In genomic region chr5:139985733-139986132, GRCh38 we compare ENCODE assay signal across 9 cellular contexts. TPM values are rescaled to one million over a fixed set of nuclear protein-coding genes. Genes with fewer than 3 reads are reported as not detected.
A peak's percentile ranks its signal among the peaks of the same experiment; 100 is the strongest.
DNase-seq lines count a peak whose midpoint lies in the region; ATAC-seq, FAIRE-seq and TF ChIP-seq lines count a peak whose summit lies in the region.
"Had no signal": no experiment of that assay in that cellular context is flagged by ENCODE, and none has a peak within 500 bp of the region (broad histone marks: within the 10 kb centered on the region; RNA-seq: fewer than 3 reads in every experiment).

No MANE protein-coding gene starts in this region.

- intact Hi-C loops in left ventricle myocardium inferior (cut with micrococcal nuclease) = no loop called here

- TF ChIP-seq EP300 in A549 (IDR thresholded peaks at IDR 0.05) = no peak

- H3K27ac Mint-ChIP-seq in HFFc6 = peak overlapping the region; percentile 92
- H3K27ac Mint-ChIP-seq in activated naive CD8-positive, alpha-beta T cell treated with anti-CD3 and anti-CD28 coated beads, Interleukin-2, amount 50 U/mL, for 24 hours = no peak overlapping the region

- H3K4me1 ChIP-seq in A549 = no peaks in the 10 kb centered on the region
- H3K4me1 ChIP-seq in left ventricle myocardium inferior = peaks cover 40% of the 10 kb centered on the region

- peak; percentile 71 to 78 for ATAC-seq in A549
- ATAC-seq in HG02840 (IDR thresholded peaks at IDR 0.05; ENCODE audit: low FRiP score, unreplicated experiment) = no peak
- ATAC-seq in activated naive CD8-positive, alpha-beta T cell treated with anti-CD3 and anti-CD28 coated beads, Interleukin-2, amount 50 U/mL, for 24 hours = no peak
- ATAC-seq in HG03457 (IDR thresholded peaks at IDR 0.05; ENCODE audit: unreplicated experiment) = no peak

- peak; percentile 18 to 31 for DNase-seq in A549 (ENCODE audit: low read depth in 1 of 2, low spot score in 1 of 2)
- peak; percentile 93 for DNase-seq in HFFc6
- DNase-seq in SW480 (ENCODE audit: low spot score) = peak; percentile 94
- DNase-seq in left ventricle myocardium inferior = peak; percentile 22
- DNase-seq in activated naive CD8-positive, alpha-beta T cell treated with anti-CD3 and anti-CD28 coated beads, Interleukin-2, amount 50 U/mL, for 24 hours = no peak
- no peak for DNase-seq in COR-L47 (lab: John Stamatoyannopoulos, UW)
- DNase-seq: stimulated activated CD4-positive, alpha-beta T cell treated with anti-CD3 and anti-CD28 coated beads, Interleukin-2, amount 100 ng/mL, for 24 hours had no signal

- no peaks in the 10 kb centered on the region for H3K36me3 Mint-ChIP-seq in HFFc6 (ENCODE audit: low read depth)
- no peaks in the 10 kb centered on the region for H3K36me3 Mint-ChIP-seq in activated naive CD8-positive, alpha-beta T cell treated with anti-CD3 and anti-CD28 coated beads, Interleukin-2, amount 50 U/mL, for 24 hours (ENCODE audit: low read depth)

- CTCF ChIA-PET in A549 (lab: Yijun Ruan, JAX) = interaction anchor here (0.8 to 2.3 kb wide), 4 partner anchors 17 to 309 kb away, joined by 3 to 20 read pairs (median 4); no protein-coding TSS in a partner anchor

- no peaks in the 10 kb centered on the region for H3K9me3 ChIP-seq in A549
- no peaks in the 10 kb centered on the region for H3K9me3 ChIP-seq in left ventricle myocardium inferior (replicated peaks)

- no peak for TF ChIP-seq CTCF in A549 (IDR thresholded peaks at IDR 0.05)
- no peak for TF ChIP-seq CTCF in HFFc6 (IDR thresholded peaks at IDR 0.05)
- no peak for TF ChIP-seq CTCF in left ventricle myocardium inferior (IDR thresholded peaks at IDR 0.05; ENCODE audit: borderline replicate concordance)

- H3K4me3 ChIP-seq in A549 (no peak overlapping the region), left ventricle myocardium inferior (peak overlapping the region; percentile 24)

- H3K27me3 Mint-ChIP-seq in HFFc6 (ENCODE audit: insufficient read depth) = peaks cover 16% of the 10 kb centered on the region
- H3K27me3 Mint-ChIP-seq in activated naive CD8-positive, alpha-beta T cell treated with anti-CD3 and anti-CD28 coated beads, Interleukin-2, amount 50 U/mL, for 24 hours = peaks cover 10% of the 10 kb centered on the region

- no peak for TF ChIP-seq POLR2A in A549 (IDR thresholded peaks at IDR 0.05; ENCODE audit: low read length)

- H3K27ac ChIP-seq in A549 = no peak overlapping the region
- peak overlapping the region; percentile 81 for H3K27ac ChIP-seq in left ventricle myocardium inferior (replicated peaks)

- peaks cover 38% of the 10 kb centered on the region for H3K4me1 Mint-ChIP-seq in HFFc6 (ENCODE audit: low read depth)
- H3K4me1 Mint-ChIP-seq in activated naive CD8-positive, alpha-beta T cell treated with anti-CD3 and anti-CD28 coated beads, Interleukin-2, amount 50 U/mL, for 24 hours = no peaks in the 10 kb centered on the region

- no peak for FAIRE-seq in A549 (lab: Jason Lieb, UNC)

- POLR2A ChIA-PET in A549 (lab: Yijun Ruan, JAX) = no interaction called here

- H3K36me3 ChIP-seq in left ventricle myocardium inferior = no peaks in the 10 kb centered on the region

- TF ChIP-seq RAD21 in A549 (conservative IDR thresholded peaks at IDR 0.05 in 1 of 2, IDR thresholded peaks at IDR 0.05 in 1 of 2) = no peak

- peak overlapping the region; percentile 70 for H3K4me3 Mint-ChIP-seq in HFFc6
- H3K4me3 Mint-ChIP-seq in activated naive CD8-positive, alpha-beta T cell treated with anti-CD3 and anti-CD28 coated beads, Interleukin-2, amount 50 U/mL, for 24 hours = no peak overlapping the region

- H3K27me3 ChIP-seq in left ventricle myocardium inferior (ENCODE audit: low read depth) = no peaks in the 10 kb centered on the region

- 47% methylated on average over 3 of the region's 3 CpGs for WGBS in A549 (ENCODE audit: missing lambda C conversion rate)

- H3K9me3 Mint-ChIP-seq in HFFc6 = no peaks in the 10 kb centered on the region
- no peaks in the 10 kb centered on the region for H3K9me3 Mint-ChIP-seq in activated naive CD8-positive, alpha-beta T cell treated with anti-CD3 and anti-CD28 coated beads, Interleukin-2, amount 50 U/mL, for 24 hours

- H3K4me2 ChIP-seq in A549 = no peak overlapping the region

TF ChIP-seq in A549, 52 proteins besides CTCF, POLR2A, EP300 and RAD21:
- no peak for TF ChIP-seq MAFK (IDR thresholded peaks at IDR 0.05; ENCODE audit: partially characterized antibody)
- TF ChIP-seq MAX (IDR thresholded peaks at IDR 0.05) = no peak
- no peak for TF ChIP-seq HOXB13 (CRISPR knock-in tag; IDR thresholded peaks at IDR 0.05; ENCODE audit: low read depth)
- no peak for TF ChIP-seq NR3C1 (IDR thresholded peaks at IDR 0.05)
- TF ChIP-seq FOSB (CRISPR knock-in tag; IDR thresholded peaks at IDR 0.05) = no peak

RNA-seq across cellular contexts. Expression of gene NRG2, which starts 57.4 kb away (rescaled TPM):
- polyA plus RNA-seq in A549 (2011; rRNA removed) = 0.65 and 1.1 TPM in 2 replicates
- 1.2 and 1.6 TPM in 2 replicates for polyA plus RNA-seq in A549 (2012; cell fraction: cytosol; rRNA removed)
- 1.4 and 1.8 TPM in 2 replicates for polyA plus RNA-seq in A549 (2012; cell fraction: nucleus; rRNA removed)
- 0.74 to 1.0 TPM (median 1.00 TPM) in 3 replicates for polyA plus RNA-seq in A549 (2017; fragmentation: RNase III; extraction: RNeasy Plus Mini Kit Qiagen cat#74134 plus additional on column Dnase treatment)
- 1.0 and 1.9 TPM in 2 replicates for polyA minus RNA-seq in A549 (2011; rRNA and poly(A)+ RNA removed)
- under 1 TPM in 5 of 6 experiments, not detected in 1; 0.11 to 0.35 (median 0.19) TPM for total RNA-seq in HFFc6 (2021; fragmentation: NEBNext Ultra II Directional; extraction: Animal tissue kit (Norgen Biotek cat#: 25700))
- 3.1 TPM for total RNA-seq in left ventricle myocardium inferior

Comparison
In these comparisons a context has a peak if more than half of its experiments do, and no peak if none do; other contexts are left out.
1. ATAC-seq: peak in A549 (2 of 2); none in HG02840 (single experiment), activated naive CD8-positive, alpha-beta T cell treated with anti-CD3 and anti-CD28 coated beads, Interleukin-2, amount 50 U/mL, for 24 hours (single experiment) and HG03457 (single experiment).
2. DNase-seq: peak in A549 (2 of 2), HFFc6 (single experiment), SW480 (single experiment) and left ventricle myocardium inferior (single experiment); none in activated naive CD8-positive, alpha-beta T cell treated with anti-CD3 and anti-CD28 coated beads, Interleukin-2, amount 50 U/mL, for 24 hours (single experiment) and COR-L47 (single experiment).